In the genomic region with DNA sequence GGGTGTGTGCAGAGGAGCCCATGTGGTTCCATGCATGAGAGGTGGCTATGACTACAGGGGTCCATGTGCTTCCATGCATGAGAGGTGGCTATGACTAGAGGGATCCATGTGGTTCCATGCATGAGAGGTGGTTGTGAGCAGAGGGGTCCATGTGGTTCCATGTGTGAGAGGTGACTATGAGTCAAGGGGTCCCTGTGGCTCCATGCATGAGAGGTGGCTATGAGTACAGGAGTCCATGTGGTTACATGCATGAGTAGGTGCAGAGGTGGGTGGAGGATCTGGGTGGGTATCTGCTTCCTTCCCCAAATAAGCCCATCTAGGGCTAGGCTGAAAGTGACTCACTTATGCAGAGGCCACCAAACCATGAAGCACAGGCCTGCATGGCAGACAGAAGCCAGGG, we compare ENCODE assay signal across 12 cellular contexts.
DNase-seq lines count a peak whose midpoint lies in the region; ATAC-seq and TF ChIP-seq lines count a peak whose summit lies in the region.
"Had no signal": no experiment of that assay in that cellular context is flagged by ENCODE, and none has a peak within 500 bp of the region (broad histone marks: within the 10 kb centered on the region; RNA-seq: fewer than 3 reads in every experiment).

No MANE protein-coding gene starts in this region.

- H3K9ac ChIP-seq in Loucy (ENCODE audit: low read depth, low read length, poor library complexity, severe bottlenecking): no peak overlapping the region

- no peak for TF ChIP-seq CTCF in Loucy (conservative IDR thresholded peaks at IDR 0.05; ENCODE audit: low read length)

- no peaks in the 10 kb centered on the region for H3K9me3 ChIP-seq in Loucy (ENCODE audit: insufficient read depth, low read depth, low read length)
- no peaks in the 10 kb centered on the region for H3K9me3 ChIP-seq in effector memory CD4-positive, alpha-beta T cell (ENCODE audit: control insufficient read depth, low read length)

- peak overlapping the region; percentile 35 for H3K4me2 ChIP-seq in Loucy (ENCODE audit: low read depth, low read length, poor library complexity, severe bottlenecking)

- H3K4me3 ChIP-seq in Loucy (ENCODE audit: low read length, poor library complexity, severe bottlenecking): no peak overlapping the region
- H3K4me3 ChIP-seq in effector memory CD4-positive, alpha-beta T cell (ENCODE audit: insufficient read depth, low read depth, low read length, poor library complexity, severe bottlenecking): no peak overlapping the region
- H3K4me3 ChIP-seq: skin epidermis had no signal

- ATAC-seq in GM18502 (IDR thresholded peaks at IDR 0.05; ENCODE audit: poor library complexity, unreplicated experiment): peak; percentile 68
- peak; percentile 59 for ATAC-seq in GM21723 (IDR thresholded peaks at IDR 0.05; ENCODE audit: unreplicated experiment)

- peaks cover 20% of the 10 kb centered on the region for H3K4me1 ChIP-seq in Loucy (ENCODE audit: insufficient read depth, low read length, poor library complexity, severe bottlenecking)
- no peaks in the 10 kb centered on the region for H3K4me1 ChIP-seq in effector memory CD4-positive, alpha-beta T cell (ENCODE audit: control insufficient read depth, insufficient read depth, low read length, poor library complexity, severe bottlenecking)

- no peaks in the 10 kb centered on the region for H4K20me1 ChIP-seq in Loucy (ENCODE audit: insufficient read depth, low read length, poor library complexity, severe bottlenecking)

- no peaks in the 10 kb centered on the region for H3K27me3 ChIP-seq in Loucy (ENCODE audit: insufficient read depth, low read length, poor library complexity, severe bottlenecking)
- H3K27me3 ChIP-seq in effector memory CD4-positive, alpha-beta T cell (replicated peaks; ENCODE audit: control insufficient read depth, insufficient read depth, low read length, poor library complexity, severe bottlenecking): no peaks in the 10 kb centered on the region

- H2AFZ ChIP-seq in Loucy (ENCODE audit: low read length): no peak overlapping the region

- H3K27ac ChIP-seq in effector memory CD4-positive, alpha-beta T cell (ENCODE audit: insufficient read depth, low read length, poor library complexity, severe bottlenecking): no peak overlapping the region
- H3K27ac ChIP-seq: skin epidermis had no signal

- H3K79me2 ChIP-seq in Loucy (ENCODE audit: insufficient read depth, low read length): no peaks in the 10 kb centered on the region

- H3F3A ChIP-seq in Loucy (ENCODE audit: low read depth): no peaks in the 10 kb centered on the region

- DNase-seq in renal cortical epithelial cell (ENCODE audit: low read depth): peak; percentile 54
- DNase-seq in effector memory CD4-positive, alpha-beta T cell: no peak
- DNase-seq in NCI-H524 (lab: John Stamatoyannopoulos, UW): no peak
- no peak for DNase-seq in DMS 273 treated with DMSO at 0.1 percent for 48 hours (lab: John Stamatoyannopoulos, UW)
- no peak for DNase-seq in medulla oblongata (ENCODE audit: extremely low spot score)
- DNase-seq: activated gamma-delta T cell, cortex of kidney, NCI-H1105 had no signal

- H3K36me3 ChIP-seq in Loucy (ENCODE audit: insufficient read depth, low read length): no peaks in the 10 kb centered on the region
- no peaks in the 10 kb centered on the region for H3K36me3 ChIP-seq in effector memory CD4-positive, alpha-beta T cell (ENCODE audit: control insufficient read depth, insufficient read depth, low read length)

- H3K9me2 ChIP-seq in Loucy (replicated peaks; ENCODE audit: low read depth, low read length): no peaks in the 10 kb centered on the region
